Comparison of ENCODE assay signal across 1 cellular context in the genomic region with DNA sequence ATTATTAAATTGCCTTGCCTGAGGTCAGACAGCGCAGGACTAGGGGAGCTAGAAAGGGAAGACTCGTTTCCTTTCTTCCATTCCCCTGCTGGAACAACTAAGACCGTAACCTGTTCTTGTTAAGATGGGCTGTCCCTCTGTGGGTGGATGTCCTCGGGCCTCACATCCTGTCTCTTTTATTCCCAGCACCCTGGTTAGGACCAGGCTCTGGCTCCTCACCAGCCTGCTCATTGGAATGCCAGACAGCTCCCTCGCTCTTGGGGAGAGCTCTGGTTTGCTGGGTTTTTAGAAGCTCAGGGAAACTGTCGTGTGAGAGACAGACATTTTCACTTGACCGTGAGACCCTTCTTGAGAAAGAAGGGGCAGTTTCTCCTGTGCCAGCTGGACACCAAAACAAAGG.
TF ChIP-seq lines count a peak whose summit lies in the region.

No MANE protein-coding gene starts in this region.

TF ChIP-seq in H1, 55 proteins besides CTCF, POLR2A, EP300 and RAD21:
- no peak for TF ChIP-seq RBBP5 (IDR thresholded peaks at IDR 0.05; ENCODE audit: borderline replicate concordance, low read depth, low read length)
- TF ChIP-seq TAF7 (optimal IDR thresholded peaks at IDR 0.05; ENCODE audit: borderline replicate concordance, low read depth, low read length) = no peak
- no peak for TF ChIP-seq POU5F1 (IDR thresholded peaks at IDR 0.05; ENCODE audit: low read depth, low read length)
- no peak for TF ChIP-seq YY1 (IDR thresholded peaks at IDR 0.05; ENCODE audit: low read depth, low read length)
- TF ChIP-seq GTF2F1 (IDR thresholded peaks at IDR 0.05; ENCODE audit: borderline replicate concordance, low read depth, low read length) = no peak
- TF ChIP-seq CTBP2 (IDR thresholded peaks at IDR 0.05; ENCODE audit: borderline replicate concordance, insufficient read depth, insufficient read length, low read length) = no peak
- no peak for TF ChIP-seq MAFK (IDR thresholded peaks at IDR 0.05; ENCODE audit: low read depth, low read length)
- TF ChIP-seq, protein P1, sequence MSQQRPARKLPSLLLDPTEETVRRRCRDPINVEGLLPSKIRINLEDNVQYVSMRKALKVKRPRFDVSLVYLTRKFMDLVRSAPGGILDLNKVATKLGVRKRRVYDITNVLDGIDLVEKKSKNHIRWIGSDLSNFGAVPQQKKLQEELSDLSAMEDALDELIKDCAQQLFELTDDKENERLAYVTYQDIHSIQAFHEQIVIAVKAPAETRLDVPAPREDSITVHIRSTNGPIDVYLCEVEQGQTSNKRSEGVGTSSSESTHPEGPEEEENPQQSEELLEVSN (IDR thresholded peaks at IDR 0.05) = no peak
- no peak for TF ChIP-seq CBX8 (IDR thresholded peaks at IDR 0.05; ENCODE audit: borderline replicate concordance, low read depth, low read length)
- no peak for TF ChIP-seq SP2 (IDR thresholded peaks at IDR 0.05; ENCODE audit: low read length)
- no peak for TF ChIP-seq EZH2 (IDR thresholded peaks at IDR 0.05; ENCODE audit: low read depth, low read length, severe bottlenecking)
- TF ChIP-seq HDAC6 (IDR thresholded peaks at IDR 0.05; ENCODE audit: low read depth, low read length) = no peak
- TF ChIP-seq, protein P2, sequence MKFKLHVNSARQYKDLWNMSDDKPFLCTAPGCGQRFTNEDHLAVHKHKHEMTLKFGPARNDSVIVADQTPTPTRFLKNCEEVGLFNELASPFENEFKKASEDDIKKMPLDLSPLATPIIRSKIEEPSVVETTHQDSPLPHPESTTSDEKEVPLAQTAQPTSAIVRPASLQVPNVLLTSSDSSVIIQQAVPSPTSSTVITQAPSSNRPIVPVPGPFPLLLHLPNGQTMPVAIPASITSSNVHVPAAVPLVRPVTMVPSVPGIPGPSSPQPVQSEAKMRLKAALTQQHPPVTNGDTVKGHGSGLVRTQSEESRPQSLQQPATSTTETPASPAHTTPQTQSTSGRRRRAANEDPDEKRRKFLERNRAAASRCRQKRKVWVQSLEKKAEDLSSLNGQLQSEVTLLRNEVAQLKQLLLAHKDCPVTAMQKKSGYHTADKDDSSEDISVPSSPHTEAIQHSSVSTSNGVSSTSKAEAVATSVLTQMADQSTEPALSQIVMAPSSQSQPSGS (IDR thresholded peaks at IDR 0.05; ENCODE audit: low read length) = no peak
- TF ChIP-seq SP1 (IDR thresholded peaks at IDR 0.05; ENCODE audit: low read depth, low read length) = no peak
- TF ChIP-seq NRF1 (IDR thresholded peaks at IDR 0.05; ENCODE audit: low read depth, low read length) = no peak
- TF ChIP-seq, protein P3, sequence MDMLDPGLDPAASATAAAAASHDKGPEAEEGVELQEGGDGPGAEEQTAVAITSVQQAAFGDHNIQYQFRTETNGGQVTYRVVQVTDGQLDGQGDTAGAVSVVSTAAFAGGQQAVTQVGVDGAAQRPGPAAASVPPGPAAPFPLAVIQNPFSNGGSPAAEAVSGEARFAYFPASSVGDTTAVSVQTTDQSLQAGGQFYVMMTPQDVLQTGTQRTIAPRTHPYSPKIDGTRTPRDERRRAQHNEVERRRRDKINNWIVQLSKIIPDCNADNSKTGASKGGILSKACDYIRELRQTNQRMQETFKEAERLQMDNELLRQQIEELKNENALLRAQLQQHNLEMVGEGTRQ (IDR thresholded peaks at IDR 0.05; ENCODE audit: low read length) = no peak
- TF ChIP-seq KDM5A (IDR thresholded peaks at IDR 0.05; ENCODE audit: low read length) = no peak
- no peak for TF ChIP-seq RFX5 (IDR thresholded peaks at IDR 0.05; ENCODE audit: borderline replicate concordance, low read depth, low read length)
